In the genomic region with DNA sequence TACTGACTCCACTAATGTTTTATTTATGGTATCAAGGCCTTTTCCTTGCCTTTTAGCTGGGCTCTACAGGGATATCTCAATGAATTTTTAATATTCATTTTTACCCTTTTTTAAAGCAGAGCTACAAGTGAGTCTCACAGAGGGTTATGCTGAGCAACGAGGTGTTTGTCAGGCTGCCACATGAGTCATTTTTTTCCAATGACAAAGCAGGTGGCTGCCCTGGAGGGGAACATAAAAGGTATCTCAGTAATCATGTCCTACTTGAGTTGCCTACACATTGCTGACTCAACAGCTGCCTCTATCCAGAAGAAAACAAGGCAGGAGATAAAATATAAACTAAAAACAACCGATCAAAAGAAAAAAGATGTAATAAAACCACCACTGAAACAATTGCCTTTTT, we compare ENCODE assay signal across 18 cellular contexts.
DNase-seq lines count a peak whose midpoint lies in the region; ATAC-seq, FAIRE-seq and TF ChIP-seq lines count a peak whose summit lies in the region.
"Had no signal": no experiment of that assay in that cellular context is flagged by ENCODE, and none has a peak within 500 bp of the region (broad histone marks: within the 10 kb centered on the region; RNA-seq: fewer than 3 reads in every experiment).

No MANE protein-coding gene starts in this region.

- no peak for TF ChIP-seq POLR2A in GM12878 (IDR thresholded peaks at IDR 0.05; ENCODE audit: low read depth, low read length)

- no peaks in the 10 kb centered on the region for H3K36me3 Mint-ChIP-seq in activated naive CD8-positive, alpha-beta T cell treated with anti-CD3 and anti-CD28 coated beads for 36 hours
- peaks cover 41% of the 10 kb centered on the region for H3K36me3 Mint-ChIP-seq in endodermal cell (ENCODE audit: low read depth)
- H3K36me3 Mint-ChIP-seq: activated CD4-positive, alpha-beta memory T cell treated with anti-CD3 and anti-CD28 coated beads for 36 hours; activated naive CD8-positive, alpha-beta T cell treated with anti-CD3 and anti-CD28 coated beads, Interleukin-2, amount 10 ng/mL, durations not matched to agents 7 days and 5 days; naive thymus-derived CD8-positive, alpha-beta T cell had no signal

- no peak for TF ChIP-seq EP300 in GM12878 (IDR thresholded peaks at IDR 0.05; ENCODE audit: borderline replicate concordance in 1 of 2, control insufficient read depth in 1 of 2, low read depth in 2 of 2, low read length in 2 of 2)

- POLR2A ChIA-PET in GM12878 (lab: Charles Lee) = no interaction called here

- H3K9me3 ChIP-seq in GM12878 (replicated peaks; ENCODE audit: control insufficient read depth, insufficient read depth, low read length) = no peaks in the 10 kb centered on the region
- H3K9me3 ChIP-seq in mesenchymal stem cell (ENCODE audit: control insufficient read depth, low read length) = peaks cover 6% of the 10 kb centered on the region
- peaks cover 27% of the 10 kb centered on the region for H3K9me3 ChIP-seq in endodermal cell (ENCODE audit: control insufficient read depth, low read length)
- H3K9me3 ChIP-seq: lower lobe of right lung, psoas muscle, vagina had no signal

- no TSS peak for BruUV-seq in GM12878 (replicated peaks; lab: Mats Ljungman, UMichigan)

- H3K4me3 ChIP-seq in GM12878 (no peak overlapping the region), mesenchymal stem cell (ENCODE audit: insufficient read depth in 1 of 2, low read depth in 1 of 2, low read length in 2 of 2) (no peak overlapping the region), endodermal cell (ENCODE audit: low read length) (no peak overlapping the region)
- H3K4me3 ChIP-seq: lower lobe of right lung, psoas muscle, vagina had no signal

- H3K4me2 ChIP-seq in GM12878 (ENCODE audit: control insufficient read depth, insufficient read depth) = no peak overlapping the region
- no peak overlapping the region for H3K4me2 ChIP-seq in mesenchymal stem cell (ENCODE audit: low read length, poor library complexity, severe bottlenecking)
- H3K4me2 ChIP-seq: KMS-11 had no signal

- in situ Hi-C loops in GM12878 (cut with MboI) = no loop called here

- H2BK5ac ChIP-seq in mesenchymal stem cell (ENCODE audit: low read depth, low read length, poor library complexity, severe bottlenecking) = no peak overlapping the region

- no peaks in the 10 kb centered on the region for H3K79me1 ChIP-seq in mesenchymal stem cell (replicated peaks; ENCODE audit: low read length, poor library complexity, severe bottlenecking)

- no peak overlapping the region for H2BK120ac ChIP-seq in mesenchymal stem cell (ENCODE audit: low read depth, low read length)

- peak; percentile 22; the same call in 1 of the 3 replicates for ATAC-seq in GM12878
- ATAC-seq: lower lobe of right lung; naive thymus-derived CD8-positive, alpha-beta T cell; psoas muscle had no signal

- no peaks in the 10 kb centered on the region for H3K36me3 ChIP-seq in GM12878 (ENCODE audit: control insufficient read depth in 2 of 2, insufficient read depth in 2 of 2, low read length in 1 of 2)
- H3K36me3 ChIP-seq in mesenchymal stem cell (ENCODE audit: control insufficient read depth in 1 of 2, insufficient read depth in 2 of 2, low read depth in 1 of 2, low read length in 2 of 2) = no peaks in the 10 kb centered on the region
- peaks cover 3% of the 10 kb centered on the region for H3K36me3 ChIP-seq in endodermal cell (ENCODE audit: control insufficient read depth, insufficient read depth, low read length)
- H3K36me3 ChIP-seq: lower lobe of right lung, vagina had no signal

- no peak overlapping the region for H3K27ac ChIP-seq in GM12878 (ENCODE audit: control insufficient read depth, insufficient read depth)
- no peak overlapping the region for H3K27ac ChIP-seq in mesenchymal stem cell (ENCODE audit: low read length, poor library complexity, severe bottlenecking)
- no peak overlapping the region for H3K27ac ChIP-seq in endodermal cell (ENCODE audit: low read depth, low read length)
- H3K27ac ChIP-seq: KMS-11, lower lobe of right lung, psoas muscle, vagina had no signal

- no peaks in the 10 kb centered on the region for H4K20me1 ChIP-seq in GM12878 (ENCODE audit: control insufficient read depth, insufficient read depth)

- H3K4me3 Mint-ChIP-seq in activated naive CD8-positive, alpha-beta T cell treated with anti-CD3 and anti-CD28 coated beads for 36 hours = no peak overlapping the region
- H3K4me3 Mint-ChIP-seq in endodermal cell = no peak overlapping the region
- H3K4me3 Mint-ChIP-seq: activated CD4-positive, alpha-beta memory T cell treated with anti-CD3 and anti-CD28 coated beads for 36 hours; activated naive CD8-positive, alpha-beta T cell treated with anti-CD3 and anti-CD28 coated beads, Interleukin-2, amount 10 ng/mL, durations not matched to agents 7 days and 5 days; naive thymus-derived CD8-positive, alpha-beta T cell had no signal

- H3K23ac ChIP-seq in mesenchymal stem cell (ENCODE audit: low read length in 2 of 2) = no peak overlapping the region

- no peak for TF ChIP-seq RAD21 in GM12878 (IDR thresholded peaks at IDR 0.05; ENCODE audit: insufficient read depth, low read depth, low read length)

- WGBS in GM12878 (ENCODE audit: insufficient coverage, insufficient replicate concordance, low lambda C conversion rate, missing lambda C conversion rate) = 0% methylated on average over 2 of the region's 2 CpGs
- 58% methylated on average over 2 of the region's 2 CpGs for WGBS in mesenchymal stem cell
- 88 to 100% methylated on average over 1 to 2 of the region's 2 CpGs for WGBS in endodermal cell (ENCODE audit: insufficient coverage in 1 of 2, insufficient read length in 1 of 2), 2 experiments

- H3K4me1 ChIP-seq in GM12878 (ENCODE audit: control insufficient read depth, insufficient read depth, low read length) (no peaks in the 10 kb centered on the region), mesenchymal stem cell (ENCODE audit: control insufficient read depth, insufficient read depth, low read depth, low read length) (no peaks in the 10 kb centered on the region), endodermal cell (ENCODE audit: control insufficient read depth, insufficient read depth, low read length) (no peaks in the 10 kb centered on the region)
- H3K4me1 ChIP-seq: lower lobe of right lung, psoas muscle, vagina had no signal

- peak; percentile 6 for DNase-seq in Ammon's horn (ENCODE audit: low spot score)
- peak; percentile 7 for DNase-seq in HK-2 (ENCODE audit: unreplicated experiment)
- DNase-seq in NCI-H2196 (lab: John Stamatoyannopoulos, UW; ENCODE audit: unreplicated experiment) = peak; percentile 35
- no peak for DNase-seq in GM12878 (ENCODE audit: low read depth, low spot score)
- DNase-seq in pons (ENCODE audit: low spot score) = no peak
- no peak for DNase-seq in mesenchymal stem cell
- no peak for DNase-seq in activated naive CD8-positive, alpha-beta T cell treated with anti-CD3 and anti-CD28 coated beads for 36 hours
- DNase-seq in endodermal cell = no peak
- DNase-seq: activated CD4-positive, alpha-beta memory T cell treated with anti-CD3 and anti-CD28 coated beads for 36 hours; activated naive CD8-positive, alpha-beta T cell treated with anti-CD3 and anti-CD28 coated beads, Interleukin-2, amount 10 ng/mL, durations not matched to agents 7 days and 5 days; activated T-cell treated with anti-CD3 and anti-CD28 coated beads, Interleukin-2, amount 50 U/mL, for 48 hours; effector memory CD4-positive, alpha-beta T cell; lower lobe of right lung; naive thymus-derived CD8-positive, alpha-beta T cell; NCI-H187 treated with DMSO at 0.1 percent for 48 hours; psoas muscle had no signal

- H3K79me2 ChIP-seq in GM12878 (ENCODE audit: control insufficient read depth, insufficient read depth, low read length) = no peaks in the 10 kb centered on the region

- H3K9ac ChIP-seq in GM12878 (ENCODE audit: control insufficient read depth, insufficient read depth, low read length) = no peak overlapping the region
- H3K9ac ChIP-seq in mesenchymal stem cell (ENCODE audit: low read length) = no peak overlapping the region
- H3K9ac ChIP-seq in endodermal cell (ENCODE audit: extremely low read depth, low read length, poor library complexity, severe bottlenecking) = no peak overlapping the region
- H3K9ac ChIP-seq: KMS-11 had no signal

- no peak for FAIRE-seq in GM12878 (lab: Jason Lieb, UNC)

- H4K91ac ChIP-seq in mesenchymal stem cell (ENCODE audit: low read length) = no peak overlapping the region

- H3K27me3 ChIP-seq in GM12878 (replicated peaks in 1 of 2; ENCODE audit: control insufficient read depth in 2 of 2, insufficient read depth in 2 of 2, low read length in 1 of 2) = no peaks in the 10 kb centered on the region
- no peaks in the 10 kb centered on the region for H3K27me3 ChIP-seq in mesenchymal stem cell (ENCODE audit: control insufficient read depth in 1 of 2, insufficient read depth in 1 of 2, low read length in 2 of 2)
- no peaks in the 10 kb centered on the region for H3K27me3 ChIP-seq in endodermal cell (ENCODE audit: control insufficient read depth, insufficient read depth, low read length, poor library complexity, severe bottlenecking)
- H3K27me3 ChIP-seq: vagina had no signal

- no peak overlapping the region for H3K27ac Mint-ChIP-seq in activated naive CD8-positive, alpha-beta T cell treated with anti-CD3 and anti-CD28 coated beads for 36 hours
- H3K27ac Mint-ChIP-seq in endodermal cell = no peak overlapping the region
- H3K27ac Mint-ChIP-seq: activated CD4-positive, alpha-beta memory T cell treated with anti-CD3 and anti-CD28 coated beads for 36 hours; activated naive CD8-positive, alpha-beta T cell treated with anti-CD3 and anti-CD28 coated beads, Interleukin-2, amount 10 ng/mL, durations not matched to agents 7 days and 5 days; naive thymus-derived CD8-positive, alpha-beta T cell had no signal

- intact Hi-C loops in GM12878 (cut with micrococcal nuclease; ENCODE audit: unreplicated experiment) = no loop called here

- H3K14ac ChIP-seq in mesenchymal stem cell (ENCODE audit: low read length in 2 of 2) = no peak overlapping the region

- H3K4ac ChIP-seq in mesenchymal stem cell (ENCODE audit: low read depth in 1 of 2, low read length in 2 of 2) = no peak overlapping the region

- RAD21 ChIA-PET in GM12878 (lab: Charles Lee; ENCODE audit: unreplicated experiment) = no interaction called here

- no peak overlapping the region for H2AK5ac ChIP-seq in mesenchymal stem cell (ENCODE audit: low read length, severe bottlenecking)

- no peak overlapping the region for H4K8ac ChIP-seq in mesenchymal stem cell (ENCODE audit: low read length)

- H2BK12ac ChIP-seq in mesenchymal stem cell (ENCODE audit: low read length in 2 of 2) = no peak overlapping the region

- H2BK15ac ChIP-seq in mesenchymal stem cell (ENCODE audit: low read depth, poor library complexity, severe bottlenecking) = no peak overlapping the region

- no peaks in the 10 kb centered on the region for H3K4me1 Mint-ChIP-seq in activated naive CD8-positive, alpha-beta T cell treated with anti-CD3 and anti-CD28 coated beads for 36 hours
- H3K4me1 Mint-ChIP-seq in endodermal cell = peaks cover 4% of the 10 kb centered on the region
- H3K4me1 Mint-ChIP-seq: activated naive CD8-positive, alpha-beta T cell treated with anti-CD3 and anti-CD28 coated beads, Interleukin-2, amount 10 ng/mL, durations not matched to agents 7 days and 5 days; naive thymus-derived CD8-positive, alpha-beta T cell had no signal

- SMC1A ChIA-PET in GM12878 (lab: Charles Lee; ENCODE audit: uncharacterized antibody, unreplicated experiment) = no interaction called here

- TF ChIP-seq CTCF in GM12878 (IDR thresholded peaks at IDR 0.05 in 2 of 3, conservative IDR thresholded peaks at IDR 0.05 in 1 of 3; ENCODE audit: control insufficient read depth in 2 of 3, extremely low read depth in 1 of 3, insufficient read depth in 1 of 3, low read depth in 3 of 3, low read length in 3 of 3) = no peak
- TF ChIP-seq CTCF in endodermal cell (conservative IDR thresholded peaks at IDR 0.05) = no peak

- CTCF ChIA-PET in GM12878 (lab: Yijun Ruan, JAX) = no interaction called here

- no peaks in the 10 kb centered on the region for H3K27me3 Mint-ChIP-seq in activated naive CD8-positive, alpha-beta T cell treated with anti-CD3 and anti-CD28 coated beads for 36 hours
- no peaks in the 10 kb centered on the region for H3K27me3 Mint-ChIP-seq in endodermal cell (ENCODE audit: insufficient read depth)
- H3K27me3 Mint-ChIP-seq: activated CD4-positive, alpha-beta memory T cell treated with anti-CD3 and anti-CD28 coated beads for 36 hours; activated naive CD8-positive, alpha-beta T cell treated with anti-CD3 and anti-CD28 coated beads, Interleukin-2, amount 10 ng/mL, durations not matched to agents 7 days and 5 days; naive thymus-derived CD8-positive, alpha-beta T cell had no signal

- no peak overlapping the region for H2AFZ ChIP-seq in GM12878 (ENCODE audit: control insufficient read depth, low read depth, low read length)
- no peak overlapping the region for H2AFZ ChIP-seq in mesenchymal stem cell (ENCODE audit: low read depth, low read length)

- H3K18ac ChIP-seq in mesenchymal stem cell (ENCODE audit: low read depth in 1 of 2, low read length in 2 of 2) = no peak overlapping the region

- H3K9me3 Mint-ChIP-seq in activated naive CD8-positive, alpha-beta T cell treated with anti-CD3 and anti-CD28 coated beads for 36 hours = no peaks in the 10 kb centered on the region
- H3K9me3 Mint-ChIP-seq in endodermal cell = peaks cover 20% of the 10 kb centered on the region

Comparison
In these comparisons a context has a peak if more than half of its experiments do, and no peak if none do; other contexts are left out.
1. DNase-seq: peak in Ammon's horn (single experiment), HK-2 (single experiment) and NCI-H2196 (single experiment); none in GM12878 (single experiment), pons (single experiment), mesenchymal stem cell (single experiment), activated naive CD8-positive, alpha-beta T cell treated with anti-CD3 and anti-CD28 coated beads for 36 hours (single experiment) and endodermal cell (single experiment).